24 cellular contexts compared by ENCODE assay signal in genomic region chr4:126395661-126396060, GRCh38.
A peak's percentile ranks its signal among the peaks of the same experiment; 100 is the strongest.
DNase-seq lines count a peak whose midpoint lies in the region; FAIRE-seq and TF ChIP-seq lines count a peak whose summit lies in the region.
"Had no signal": no experiment of that assay in that cellular context is flagged by ENCODE, and none has a peak within 500 bp of the region (broad histone marks: within the 10 kb centered on the region; RNA-seq: fewer than 3 reads in every experiment).

No MANE protein-coding gene starts in this region.

- no peaks in the 10 kb centered on the region for H3K27me3 ChIP-seq in H9 (ENCODE audit: insufficient read depth, low read length)
- H3K27me3 ChIP-seq in mesendoderm (ENCODE audit: insufficient read depth, low read length, poor library complexity), result no peaks in the 10 kb centered on the region

- no peak overlapping the region for H2BK20ac ChIP-seq in H9 (ENCODE audit: low read depth, low read length, poor library complexity, severe bottlenecking)

- H3K4me2 ChIP-seq in H9 (ENCODE audit: insufficient read depth, insufficient read length, low read length), result no peak overlapping the region
- no peak overlapping the region for H3K4me2 ChIP-seq in mesendoderm (ENCODE audit: low read length)

- no peaks in the 10 kb centered on the region for H3K36me3 Mint-ChIP-seq in H9 (ENCODE audit: insufficient read depth in 1 of 3, low read depth in 3 of 3)
- H3K36me3 Mint-ChIP-seq: activated CD4-positive, alpha-beta memory T cell treated with anti-CD3 and anti-CD28 coated beads for 36 hours; CD8-positive, alpha-beta T cell had no signal

- H3K27ac ChIP-seq in H9 (ENCODE audit: insufficient read length, low read depth, low read length), result no peak overlapping the region
- H3K27ac ChIP-seq in mesendoderm (ENCODE audit: low read depth, low read length), result no peak overlapping the region
- H3K27ac ChIP-seq: HL-60, lower lobe of right lung, psoas muscle, RWPE1 had no signal

- H4K8ac ChIP-seq in H9 (replicated peaks; ENCODE audit: insufficient read length, low read depth, low read length) (no peak overlapping the region), mesendoderm (ENCODE audit: low read depth, low read length) (no peak overlapping the region)

- H4K20me1 ChIP-seq in H9 (ENCODE audit: control insufficient read depth, insufficient read depth, insufficient read length), result no peaks in the 10 kb centered on the region

- H3K79me1 ChIP-seq in H9 (ENCODE audit: insufficient read depth, low read depth, low read length, poor library complexity, severe bottlenecking) (no peaks in the 10 kb centered on the region), mesendoderm (ENCODE audit: low read length) (no peaks in the 10 kb centered on the region)

- H3K56ac ChIP-seq in H9 (ENCODE audit: insufficient read length, low read depth, low read length), result no peak overlapping the region
- no peak overlapping the region for H3K56ac ChIP-seq in mesendoderm (ENCODE audit: low read length)

- no peaks in the 10 kb centered on the region for H3K36me3 ChIP-seq in mesendoderm (ENCODE audit: control insufficient read depth, insufficient read depth, low read length)
- H3K36me3 ChIP-seq: lower lobe of right lung had no signal

- H2AFZ ChIP-seq in H9 (ENCODE audit: low read length), result no peak overlapping the region

- no peak overlapping the region for H3K4me3 ChIP-seq in epithelial cell of esophagus (ENCODE audit: low read length)
- H3K4me3 ChIP-seq in mesendoderm (ENCODE audit: low read length), result no peak overlapping the region
- H3K4me3 ChIP-seq: GM12878, lower lobe of right lung, psoas muscle had no signal

- DNase-seq in H9 (peak; percentile 25), RCC 7860 (ENCODE audit: low spot score) (peak; percentile 4), epithelial cell of esophagus (ENCODE audit: low read depth) (peak; percentile 84), mesendoderm (peak; percentile 39), NCI-H1436 (lab: John Stamatoyannopoulos, UW) (no peak), ureter (ENCODE audit: low spot score) (no peak)
- DNase-seq in activated T-cell treated with anti-CD3 and anti-CD28 coated beads, Interleukin-2, amount 50 U/mL, for 48 hours, result no peak
- DNase-seq: activated CD4-positive, alpha-beta memory T cell treated with anti-CD3 and anti-CD28 coated beads for 36 hours; activated CD4-positive, CD25-positive, alpha-beta regulatory T cell; activated gamma-delta T cell; CD8-positive, alpha-beta T cell; dermis blood vessel endothelial cell; lower lobe of right lung; MM.1S; NCI-H1436 treated with DMSO at 0.1 percent for 48 hours; NCI-H526 treated with DMSO at 0.1 percent for 48 hours; psoas muscle; stimulated activated CD4-positive, alpha-beta T cell treated with anti-CD3 and anti-CD28 coated beads, Interleukin-1b, Interleukin-23, amount 100 ng/mL, for 48 hours; T1000 had no signal

- H3K27ac Mint-ChIP-seq in H9, result peak overlapping the region in 2 of 3 experiments; percentile 58 to 80; a peak in 2 of 7 replicates
- H3K27ac Mint-ChIP-seq: activated CD4-positive, alpha-beta memory T cell treated with anti-CD3 and anti-CD28 coated beads for 36 hours; CD8-positive, alpha-beta T cell had no signal

- no peak for FAIRE-seq in RCC 7860 (lab: Jason Lieb, UNC)
- FAIRE-seq: frontal cortex, GM12878, keratinocyte had no signal

- H3K18ac ChIP-seq in H9 (ENCODE audit: insufficient read length, low read depth, low read length), result no peak overlapping the region
- H3K18ac ChIP-seq in mesendoderm (ENCODE audit: low read length), result no peak overlapping the region

- H3K9ac ChIP-seq in H9 (ENCODE audit: extremely low read depth, insufficient read length, low read length) (no peak overlapping the region), mesendoderm (ENCODE audit: low read length) (no peak overlapping the region)

- no peaks in the 10 kb centered on the region for H3K9me3 Mint-ChIP-seq in H9

- no peaks in the 10 kb centered on the region for H3K9me3 ChIP-seq in H9 (ENCODE audit: control insufficient read depth, low read depth, low read length)
- H3K9me3 ChIP-seq: lower lobe of right lung, psoas muscle had no signal

- H3K4me1 ChIP-seq in H9 (ENCODE audit: insufficient read depth, low read length), result no peaks in the 10 kb centered on the region
- H3K4me1 ChIP-seq in mesendoderm (ENCODE audit: control insufficient read depth, low read depth, low read length), result no peaks in the 10 kb centered on the region
- H3K4me1 ChIP-seq: lower lobe of right lung, psoas muscle had no signal

- H3K14ac ChIP-seq in H9 (ENCODE audit: insufficient read depth, low read length), result no peak overlapping the region

- H3K23ac ChIP-seq in H9 (ENCODE audit: insufficient read length, low read depth, low read length) (no peak overlapping the region), mesendoderm (ENCODE audit: low read length) (no peak overlapping the region)

- H3K4me1 Mint-ChIP-seq in H9, result peaks cover 13% of the 10 kb centered on the region in 2 experiments

- H2BK120ac ChIP-seq in H9 (ENCODE audit: low read depth, low read length, poor library complexity, severe bottlenecking) (no peak overlapping the region), mesendoderm (ENCODE audit: low read depth, low read length) (no peak overlapping the region)

- WGBS in H9 (ENCODE audit: extremely low coverage, insufficient read length, low lambda C conversion rate), result no CpG with 5 or more reads among the region's 2 CpGs
- WGBS in mesendoderm (ENCODE audit: extremely low coverage, insufficient coverage, low lambda C conversion rate), result no CpG with 5 or more reads among the region's 2 CpGs

- no peak overlapping the region for H3K4me3 Mint-ChIP-seq in H9
- H3K4me3 Mint-ChIP-seq: activated CD4-positive, alpha-beta memory T cell treated with anti-CD3 and anti-CD28 coated beads for 36 hours; CD8-positive, alpha-beta T cell had no signal

- H3T11ph ChIP-seq in H9 (ENCODE audit: low read length), result no peak overlapping the region

- H2BK5ac ChIP-seq in H9 (ENCODE audit: insufficient read length, low read length), result no peak overlapping the region
- no peak overlapping the region for H2BK5ac ChIP-seq in mesendoderm (ENCODE audit: low read length)

- no peak overlapping the region for H4K91ac ChIP-seq in H9 (ENCODE audit: insufficient read length, low read depth, low read length)

- no peaks in the 10 kb centered on the region for H3K23me2 ChIP-seq in H9 (ENCODE audit: insufficient read length, low read depth, low read length, poor library complexity, severe bottlenecking)

- H2BK12ac ChIP-seq in H9 (ENCODE audit: insufficient read length, low read depth, low read length), result no peak overlapping the region

- H2BK15ac ChIP-seq in H9 (ENCODE audit: low read depth, low read length) (no peak overlapping the region), mesendoderm (replicated peaks; ENCODE audit: low read depth) (no peak overlapping the region)

- no peaks in the 10 kb centered on the region for H3K79me2 ChIP-seq in H9 (ENCODE audit: insufficient read depth, low read length)
- no peaks in the 10 kb centered on the region for H3K79me2 ChIP-seq in mesendoderm (ENCODE audit: control insufficient read depth, insufficient read depth, low read length)

- H2AK5ac ChIP-seq in H9 (ENCODE audit: insufficient read length, low read length) (no peak overlapping the region), mesendoderm (ENCODE audit: low read length) (no peak overlapping the region)

- no peak for TF ChIP-seq CTCF in H9 (conservative IDR thresholded peaks at IDR 0.05)
- TF ChIP-seq CTCF in epithelial cell of esophagus (IDR thresholded peaks at IDR 0.05; ENCODE audit: insufficient read depth, low read depth, low read length, missing control alignments), result no peak

- no peaks in the 10 kb centered on the region for H3K27me3 Mint-ChIP-seq in H9 (ENCODE audit: low read depth)
- H3K27me3 Mint-ChIP-seq: activated CD4-positive, alpha-beta memory T cell treated with anti-CD3 and anti-CD28 coated beads for 36 hours had no signal

- H3K4ac ChIP-seq in H9 (ENCODE audit: low read depth, low read length) (no peak overlapping the region), mesendoderm (ENCODE audit: low read depth, low read length) (no peak overlapping the region)

- H4K5ac ChIP-seq in H9 (ENCODE audit: insufficient read length, low read depth, low read length) (no peak overlapping the region), mesendoderm (ENCODE audit: low read length) (no peak overlapping the region)

Comparison
In these comparisons a context has a peak if more than half of its experiments do, and no peak if none do; other contexts are left out.
1. DNase-seq: peak in H9 (single experiment), RCC 7860 (single experiment), epithelial cell of esophagus (single experiment) and mesendoderm (single experiment); none in NCI-H1436 (single experiment), activated T-cell treated with anti-CD3 and anti-CD28 coated beads, Interleukin-2, amount 50 U/mL, for 48 hours (0 of 2) and ureter (single experiment).